In genomic region chr5:64273276-64273675, GRCh38 we compare ENCODE assay signal across 24 cellular contexts.
"Had no signal": no experiment of that assay in that cellular context is flagged by ENCODE, and none has a peak within 500 bp of the region (broad histone marks: within the 10 kb centered on the region; RNA-seq: fewer than 3 reads in every experiment).

No MANE protein-coding gene starts in this region.

- H3K9me3 Mint-ChIP-seq: activated T-helper 1 cell treated with anti-CD3 and anti-CD28 coated beads, Interleukin-12 subunit alpha, Interleukin-12 subunit beta, Interleukin-2, Interleukin-4 antibody, amounts not matched to agents 30 ng/mL and 10 ng/mL and 1 ng/mL, durations not matched to agents 14 hours and 24 hours and 36 hours; neural progenitor cell had no signal

- H3K4me3 ChIP-seq: adrenal gland, neural progenitor cell, sigmoid colon, spleen, testis, uterus had no signal

- H3K36me3 Mint-ChIP-seq: activated naive CD4-positive, alpha-beta T cell treated with anti-CD3 and anti-CD28 coated beads, Interleukin-2, amount 50 U/mL, for 72 hours; immature natural killer cell; naive B cell; neural progenitor cell had no signal

- H3K27ac ChIP-seq: adrenal gland, foreskin keratinocyte, neural progenitor cell, sigmoid colon, spleen, testis, uterus, VCaP had no signal

- DNase-seq: activated CD4-positive, alpha-beta T cell treated with anti-CD3 and anti-CD28 coated beads, Interleukin-2, amount 50 U/mL, for 1 hour; activated CD4-positive, CD25-positive, alpha-beta regulatory T cell treated with anti-CD3 and anti-CD28 coated beads, Interleukin-2, amount 50 U/mL, for 72 hours; activated CD8-positive, alpha-beta T cell treated with anti-CD3 and anti-CD28 coated beads, Interleukin-2, amount 10 ng/mL, durations not matched to agents 7 days and 5 days; activated gamma-delta T cell treated with Interleukin-2 at 50 U/mL for 16 hours; adrenal gland; caudate nucleus; effector CD4-positive, alpha-beta T cell; immature natural killer cell; naive B cell; retina; sigmoid colon; spleen; stimulated activated CD4-positive, alpha-beta T cell treated with anti-CD3 and anti-CD28 coated beads, Interleukin-4, amount 100 ng/mL, for 1 hour; stimulated activated naive CD4-positive, alpha-beta T cell; testis; trophoblast cell; uterus had no signal

- H3K4me1 ChIP-seq: foreskin keratinocyte, neural progenitor cell, spleen, testis, uterus had no signal

- H3K9ac ChIP-seq: neural progenitor cell had no signal

- ATAC-seq: activated CD8-positive, alpha-beta T cell treated with anti-CD3 and anti-CD28 coated beads, Interleukin-2, amount 10 ng/mL, durations not matched to agents 7 days and 5 days; activated naive CD4-positive, alpha-beta T cell treated with anti-CD3 and anti-CD28 coated beads, Interleukin-2, amount 50 U/mL, for 72 hours; foreskin keratinocyte had no signal

- H3K9me3 ChIP-seq: adrenal gland, sigmoid colon, spleen, testis had no signal

- H3K27ac Mint-ChIP-seq: activated CD8-positive, alpha-beta T cell treated with anti-CD3 and anti-CD28 coated beads, Interleukin-2, amount 10 ng/mL, durations not matched to agents 7 days and 5 days; activated naive CD4-positive, alpha-beta T cell treated with anti-CD3 and anti-CD28 coated beads, Interleukin-2, amount 50 U/mL, for 72 hours; activated T-helper 1 cell treated with anti-CD3 and anti-CD28 coated beads, Interleukin-12 subunit alpha, Interleukin-12 subunit beta, Interleukin-2, Interleukin-4 antibody, amounts not matched to agents 30 ng/mL and 10 ng/mL and 1 ng/mL, durations not matched to agents 14 hours and 24 hours and 36 hours; dendritic cell treated with granulocyte-macrophage colony-stimulating factor and Interleukin-4, amounts not matched to agents 40 ng/mL and 50 ng/mL, for 4 days; immature natural killer cell; naive B cell; neural progenitor cell had no signal

- H3K4me2 ChIP-seq: neural progenitor cell had no signal

- H3K4me1 Mint-ChIP-seq: immature natural killer cell, naive B cell, neural progenitor cell had no signal

- H3K27me3 ChIP-seq: adrenal gland, foreskin keratinocyte, neural progenitor cell, sigmoid colon, spleen, testis, uterus had no signal

- H3K36me3 ChIP-seq: adrenal gland, neural progenitor cell, sigmoid colon, spleen, uterus had no signal

- FAIRE-seq: endometrium had no signal

- H3K27me3 Mint-ChIP-seq: dendritic cell treated with granulocyte-macrophage colony-stimulating factor and Interleukin-4, amounts not matched to agents 40 ng/mL and 50 ng/mL, for 4 days; naive B cell had no signal

- H3K4me3 Mint-ChIP-seq: activated CD8-positive, alpha-beta T cell treated with anti-CD3 and anti-CD28 coated beads, Interleukin-2, amount 10 ng/mL, durations not matched to agents 7 days and 5 days; activated T-helper 1 cell treated with anti-CD3 and anti-CD28 coated beads, Interleukin-12 subunit alpha, Interleukin-12 subunit beta, Interleukin-2, Interleukin-4 antibody, amounts not matched to agents 30 ng/mL and 10 ng/mL and 1 ng/mL, durations not matched to agents 14 hours and 24 hours and 36 hours; dendritic cell treated with granulocyte-macrophage colony-stimulating factor and Interleukin-4, amounts not matched to agents 40 ng/mL and 50 ng/mL, for 4 days; immature natural killer cell; naive B cell; neural progenitor cell had no signal

- H2AFZ ChIP-seq: neural progenitor cell had no signal
